28 cellular contexts compared by ENCODE assay signal in genomic region chr10:10045765-10046028, GRCh38.
DNase-seq lines count a peak whose midpoint lies in the region; ATAC-seq and TF ChIP-seq lines count a peak whose summit lies in the region.
"Had no signal": no experiment of that assay in that cellular context is flagged by ENCODE, and none has a peak within 500 bp of the region (broad histone marks: within the 10 kb centered on the region; RNA-seq: fewer than 3 reads in every experiment).

No MANE protein-coding gene starts in this region.

- H3K4me3 ChIP-seq in breast epithelium (no peak overlapping the region), Karpas-422 (ENCODE audit: low read length) (peak overlapping the region; percentile 61), gastroesophageal sphincter (no peak overlapping the region)
- H3K4me3 ChIP-seq: colonic mucosa, gastrocnemius medialis, HAP-1, Peyer's patch, right atrium auricular region, SJCRH30, tibial artery had no signal

- H3K36me3 Mint-ChIP-seq in MCF 10A (ENCODE audit: insufficient read depth, unreplicated experiment), result no peaks in the 10 kb centered on the region
- H3K36me3 Mint-ChIP-seq: CD8-positive, alpha-beta T cell had no signal

- CTCF ChIA-PET in MCF 10A (lab: Yijun Ruan, JAX) (interaction anchor here (0.5 kb wide), 1 partner anchor 493 kb away, joined by 3 read pairs; no protein-coding TSS in a partner anchor), HEK293T (lab: Yijun Ruan, JAX) (interaction anchor here (0.6 kb wide), 1 partner anchor 168 kb away, joined by 3 read pairs; no protein-coding TSS in a partner anchor)

- H3K36me3 ChIP-seq in breast epithelium, result no peaks in the 10 kb centered on the region
- peaks cover 20% of the 10 kb centered on the region; the same call in 1 of the 2 replicates for H3K36me3 ChIP-seq in Karpas-422 (ENCODE audit: insufficient read depth, low read length)
- H3K36me3 ChIP-seq in gastroesophageal sphincter, result no peaks in the 10 kb centered on the region
- H3K36me3 ChIP-seq: brain microvascular endothelial cell, colonic mucosa, gastrocnemius medialis, HAP-1, Peyer's patch, right atrium auricular region, SJCRH30, tibial artery had no signal

- H3K27me3 Mint-ChIP-seq in MCF 10A (ENCODE audit: insufficient read depth, unreplicated experiment), result no peaks in the 10 kb centered on the region
- H3K27me3 Mint-ChIP-seq: stimulated activated naive CD8-positive, alpha-beta T cell treated with anti-CD3 and anti-CD28 coated beads, Interleukin-15, Interleukin-2, amounts not matched to agents 100 ng/mL and 50 ng/mL, for 24 hours had no signal

- H3K4me2 ChIP-seq in Karpas-422 (ENCODE audit: low read depth, low read length, poor library complexity, severe bottlenecking), result peak overlapping the region; percentile 71

- intact Hi-C loops in MCF 10A (cut with micrococcal nuclease) (no loop called here), breast epithelium (cut with DNase I; ENCODE audit: low total_unique reads) (no loop called here)

- ATAC-seq in foreskin keratinocyte (no peak), gastroesophageal sphincter (no peak)
- ATAC-seq: CD8-positive, alpha-beta T cell; gastrocnemius medialis had no signal

- no peak overlapping the region for H3K4me3 Mint-ChIP-seq in MCF 10A (ENCODE audit: unreplicated experiment)
- H3K4me3 Mint-ChIP-seq: CD8-positive, alpha-beta T cell; nephron progenitor cell; stimulated activated naive CD8-positive, alpha-beta T cell treated with anti-CD3 and anti-CD28 coated beads, Interleukin-15, Interleukin-2, amounts not matched to agents 100 ng/mL and 50 ng/mL, for 24 hours had no signal

- peaks cover 12% of the 10 kb centered on the region for H3K9me3 Mint-ChIP-seq in MCF 10A (ENCODE audit: unreplicated experiment)
- H3K9me3 Mint-ChIP-seq: nephron progenitor cell; stimulated activated naive CD8-positive, alpha-beta T cell treated with anti-CD3 and anti-CD28 coated beads, Interleukin-15, Interleukin-2, amounts not matched to agents 100 ng/mL and 50 ng/mL, for 24 hours had no signal

- H3K27me3 ChIP-seq in breast epithelium (no peaks in the 10 kb centered on the region), Karpas-422 (ENCODE audit: low read length) (no peaks in the 10 kb centered on the region), foreskin keratinocyte (no peaks in the 10 kb centered on the region), gastroesophageal sphincter (no peaks in the 10 kb centered on the region)
- H3K27me3 ChIP-seq: brain microvascular endothelial cell, colonic mucosa, gastrocnemius medialis, Peyer's patch, right atrium auricular region, SJCRH30, tibial artery had no signal

- H3K27ac Mint-ChIP-seq in MCF 10A (ENCODE audit: low read depth, unreplicated experiment), result peak overlapping the region; percentile 69
- H3K27ac Mint-ChIP-seq: CD8-positive, alpha-beta T cell; nephron progenitor cell; stimulated activated naive CD8-positive, alpha-beta T cell treated with anti-CD3 and anti-CD28 coated beads, Interleukin-15, Interleukin-2, amounts not matched to agents 100 ng/mL and 50 ng/mL, for 24 hours had no signal

- H3K9me3 ChIP-seq in breast epithelium (no peaks in the 10 kb centered on the region), Karpas-422 (ENCODE audit: low read length) (no peaks in the 10 kb centered on the region), gastroesophageal sphincter (no peaks in the 10 kb centered on the region)
- H3K9me3 ChIP-seq: colonic mucosa, gastrocnemius medialis, HAP-1, Peyer's patch, right atrium auricular region, SJCRH30, tibial artery had no signal

- no peak for DNase-seq in MCF 10A (ENCODE audit: unreplicated experiment)
- DNase-seq in breast epithelium (ENCODE audit: low spot score in 2 of 2), result no peak
- no peak for DNase-seq in Karpas-422
- peak; percentile 1 to 23 for DNase-seq in foreskin keratinocyte
- no peak for DNase-seq in stimulated activated CD4-positive, alpha-beta T cell treated with anti-CD3 and anti-CD28 coated beads, Interleukin-4, amount 100 ng/mL, for 4 hours
- DNase-seq in HEK293T (ENCODE audit: extremely low spot score), result no peak
- no peak for DNase-seq in NCI-H748 (lab: John Stamatoyannopoulos, UW; ENCODE audit: unreplicated experiment)
- DNase-seq: activated CD4-positive, alpha-beta T cell treated with anti-CD3 and anti-CD28 coated beads for 1 hour; activated CD8-positive, alpha-beta memory T cell treated with anti-CD3 and anti-CD28 coated beads for 24 hours; activated gamma-delta T cell treated with Interleukin-2 at 50 U/mL for 16 hours; activated T-cell treated with anti-CD3 and anti-CD28 coated beads, Interleukin-2, amount 50 U/mL, for 1 hour; brain microvascular endothelial cell; CD8-positive, alpha-beta T cell; colonic mucosa; effector memory CD4-positive, alpha-beta T cell; gastrocnemius medialis; NCI-H1436; NCI-H510A; nephron progenitor cell; Peyer's patch; SJCRH30; tibial artery had no signal

- H3K27ac ChIP-seq in breast epithelium, result no peak overlapping the region
- peak overlapping the region; percentile 97 for H3K27ac ChIP-seq in Karpas-422 (ENCODE audit: low read length)
- no peak overlapping the region for H3K27ac ChIP-seq in foreskin keratinocyte
- no peak overlapping the region for H3K27ac ChIP-seq in gastroesophageal sphincter
- H3K27ac ChIP-seq: 22Rv1, brain microvascular endothelial cell, colonic mucosa, gastrocnemius medialis, parathyroid adenoma, Peyer's patch, right atrium auricular region, SJCRH30, tibial artery had no signal

- BruUV-seq in MCF 10A (replicated peaks; lab: Mats Ljungman, UMichigan), result no TSS peak

- H3K9ac ChIP-seq in Karpas-422 (ENCODE audit: low read length), result peak overlapping the region; percentile 72
- H3K9ac ChIP-seq: parathyroid adenoma had no signal

- no peak for TF ChIP-seq EP300 in gastroesophageal sphincter (IDR thresholded peaks at IDR 0.05)

- H3K9me2 ChIP-seq in Karpas-422 (replicated peaks; ENCODE audit: insufficient read depth, low read length), result no peaks in the 10 kb centered on the region

- 80% methylated on average over 1 of the region's 2 CpGs; no CpG with 5 or more reads in 1 of the 2 donors for WGBS in gastroesophageal sphincter (ENCODE audit: low coverage in 1 of 2), 2 donors

- no peaks in the 10 kb centered on the region for H3K4me1 ChIP-seq in breast epithelium
- peaks cover 75% of the 10 kb centered on the region for H3K4me1 ChIP-seq in Karpas-422 (ENCODE audit: low read length)
- H3K4me1 ChIP-seq in foreskin keratinocyte, result no peaks in the 10 kb centered on the region
- H3K4me1 ChIP-seq in gastroesophageal sphincter, result no peaks in the 10 kb centered on the region
- H3K4me1 ChIP-seq: colonic mucosa, gastrocnemius medialis, HAP-1, Peyer's patch, right atrium auricular region, SJCRH30, tibial artery had no signal

- no peaks in the 10 kb centered on the region for H3K4me1 Mint-ChIP-seq in MCF 10A (ENCODE audit: insufficient read depth, unreplicated experiment)
- H3K4me1 Mint-ChIP-seq: nephron progenitor cell had no signal

- peaks cover 40% of the 10 kb centered on the region for H3K79me2 ChIP-seq in Karpas-422 (ENCODE audit: low read length)
- H3K79me2 ChIP-seq: parathyroid adenoma had no signal

- TF ChIP-seq CTCF in MCF 10A (IDR thresholded peaks at IDR 0.05; ENCODE audit: unreplicated experiment) (no peak), breast epithelium (IDR thresholded peaks at IDR 0.05) (no peak), foreskin keratinocyte (conservative IDR thresholded peaks at IDR 0.05) (no peak), gastroesophageal sphincter (IDR thresholded peaks at IDR 0.05) (no peak)

- no peak overlapping the region for H2AFZ ChIP-seq in Karpas-422 (ENCODE audit: low read length)
- H2AFZ ChIP-seq: parathyroid adenoma had no signal

- TF ChIP-seq POLR2A in breast epithelium (IDR thresholded peaks at IDR 0.05), result no peak
- TF ChIP-seq POLR2A in gastroesophageal sphincter (IDR thresholded peaks at IDR 0.05), result no peak

- H4K20me1 ChIP-seq in Karpas-422 (ENCODE audit: insufficient read depth, low read depth, low read length), result no peaks in the 10 kb centered on the region

- POLR2A ChIA-PET in MCF 10A (lab: Yijun Ruan, JAX) (no interaction called here), HEK293T (lab: Yijun Ruan, JAX) (no interaction called here)

TF ChIP-seq in HEK293T, 16 proteins besides CTCF, POLR2A, EP300 and RAD21:
- TF ChIP-seq FOXK2 (IDR thresholded peaks at IDR 0.05) (no peak), ARNT (IDR thresholded peaks at IDR 0.05) (no peak), ZNF384 (IDR thresholded peaks at IDR 0.05) (no peak), FOXM1 (IDR thresholded peaks at IDR 0.05; ENCODE audit: borderline replicate concordance) (no peak), TARDBP (IDR thresholded peaks at IDR 0.05) (no peak), LEF1 (IDR thresholded peaks at IDR 0.05; ENCODE audit: borderline replicate concordance) (no peak), SP1 (IDR thresholded peaks at IDR 0.05) (no peak), L3MBTL2 (conservative IDR thresholded peaks at IDR 0.05) (no peak), BHLHE40 (IDR thresholded peaks at IDR 0.05; ENCODE audit: borderline replicate concordance) (no peak), HDGF (IDR thresholded peaks at IDR 0.05; ENCODE audit: borderline replicate concordance) (no peak), CTBP1 (IDR thresholded peaks at IDR 0.05; ENCODE audit: borderline replicate concordance) (no peak), NFRKB (IDR thresholded peaks at IDR 0.05) (no peak), PKNOX1 (IDR thresholded peaks at IDR 0.05) (no peak), ELF4 (IDR thresholded peaks at IDR 0.05) (no peak), SUZ12 (IDR thresholded peaks at IDR 0.05) (no peak)
TF ChIP-seq in HEK293T: peak in this region for 0.

Comparison
In these comparisons a context has a peak if more than half of its experiments do, and no peak if none do; other contexts are left out.
1. DNase-seq: peak in foreskin keratinocyte (2 of 2); none in MCF 10A (single experiment), breast epithelium (0 of 2), Karpas-422 (single experiment), stimulated activated CD4-positive, alpha-beta T cell treated with anti-CD3 and anti-CD28 coated beads, Interleukin-4, amount 100 ng/mL, for 4 hours (0 of 2), HEK293T (single experiment) and NCI-H748 (single experiment).